8 cellular contexts compared by ENCODE assay signal in genomic region chr13:52012512-52012836, GRCh38. TPM values are rescaled to one million over a fixed set of nuclear protein-coding genes. Genes with fewer than 3 reads are reported as not detected.
DNase-seq lines count a peak whose midpoint lies in the region; ATAC-seq and TF ChIP-seq lines count a peak whose summit lies in the region.

No MANE protein-coding gene starts in this region.

- peak overlapping the region; percentile 98 for H3K4me3 ChIP-seq in Jurkat, Clone E6-1 (ENCODE audit: low read length)

- no peaks in the 10 kb centered on the region for H3K9me3 Mint-ChIP-seq in natural killer cell

- H3K4me3 Mint-ChIP-seq in natural killer cell, result peak overlapping the region; percentile 99

- ATAC-seq in natural killer cell (no peak), HG02973 (IDR thresholded peaks at IDR 0.05; ENCODE audit: unreplicated experiment) (no peak), GM21576 (IDR thresholded peaks at IDR 0.05; ENCODE audit: unreplicated experiment) (no peak)

- no peak for TF ChIP-seq CTCF in C4-2B (conservative IDR thresholded peaks at IDR 0.05)
- no peak for TF ChIP-seq CTCF in natural killer cell (IDR thresholded peaks at IDR 0.05)

- peaks cover 26 to 38% of the 10 kb centered on the region in 2 donors for H3K4me1 Mint-ChIP-seq in natural killer cell

- no peak for DNase-seq in Jurkat, Clone E6-1 (ENCODE audit: low read depth, low spot score)
- DNase-seq in natural killer cell, result no peak
- no peak for DNase-seq in NAMALWA (ENCODE audit: low spot score)
- DNase-seq in NCI-H1694 (lab: John Stamatoyannopoulos, UW), result no peak

- H3K27ac Mint-ChIP-seq in natural killer cell, result peak overlapping the region; percentile 93 to 96

- H3K36me3 Mint-ChIP-seq in natural killer cell, result peaks cover 1% of the 10 kb centered on the region

- intact Hi-C loops in natural killer cell (cut with micrococcal nuclease), result loop anchor here (1.0 to 5.0 kb wide), 4 partner anchors 182 to 442 kb away; partner anchors contain the start of genes CKAP2 and WDFY2

- H3K27ac ChIP-seq in C4-2B (peak overlapping the region; percentile 70), cingulate gyrus (ENCODE audit: low read depth, low read length) (peak overlapping the region; percentile 67)

- peaks cover 21% of the 10 kb centered on the region in 2 donors for H3K27me3 Mint-ChIP-seq in natural killer cell (ENCODE audit: low read depth in 2 of 2)

RNA-seq across cellular contexts. Expression of gene ALG11, which starts 0.3 kb away (rescaled TPM):
- polyA plus RNA-seq in Jurkat, Clone E6-1 (2012; ENCODE audit: insufficient read depth, insufficient read length), result 18.4 TPM
- total RNA-seq in natural killer cell, result 10 to 100 TPM; 30.8 to 35.8 (median 35.2) TPM

RNA-seq across cellular contexts. Expression of gene ATP7B, which starts 1.2 kb away (rescaled TPM):
- polyA plus RNA-seq in Jurkat, Clone E6-1 (2012; ENCODE audit: insufficient read depth, insufficient read length), result 4.5 TPM
- under 1 TPM; 0.45 to 0.64 (median 0.58) TPM for total RNA-seq in natural killer cell

RNA-seq across cellular contexts. Expression of gene UTP14C, which starts 12.0 kb away (rescaled TPM):
- polyA plus RNA-seq in Jurkat, Clone E6-1 (2012; ENCODE audit: insufficient read depth, insufficient read length), result 10.5 TPM
- total RNA-seq in natural killer cell, result 1 to 10 TPM; 6.2 to 9.8 (median 7.0) TPM
